In genomic region chr9:124797343-124798103, GRCh38 we compare ENCODE assay signal across 1 cellular context.
TF ChIP-seq lines count a peak whose summit lies in the region.

No MANE protein-coding gene starts in this region.

TF ChIP-seq in K562, 482 proteins besides CTCF, POLR2A, EP300 and RAD21 (continued from another document):
- TF ChIP-seq ZBTB43 (CRISPR knock-in tag; IDR thresholded peaks at IDR 0.05) (no peak), GABPA (tag; conservative IDR thresholded peaks at IDR 0.05; ENCODE audit: low read depth) (no peak), ZBED1 (IDR thresholded peaks at IDR 0.05) (no peak), KDM1A (IDR thresholded peaks at IDR 0.05) (no peak), MXD1 (CRISPR knock-in tag; IDR thresholded peaks at IDR 0.05; ENCODE audit: borderline replicate concordance, poor library complexity, severe bottlenecking) (no peak), PHB (CRISPR knock-in tag; IDR thresholded peaks at IDR 0.05) (no peak), MNT (conservative IDR thresholded peaks at IDR 0.05) (no peak), ZNF445 (CRISPR knock-in tag; IDR thresholded peaks at IDR 0.05; ENCODE audit: low read depth) (no peak), ZNF583 (CRISPR knock-in tag; IDR thresholded peaks at IDR 0.05) (no peak), CAMTA2 (CRISPR knock-in tag; conservative IDR thresholded peaks at IDR 0.05) (no peak), RFX1 (IDR thresholded peaks at IDR 0.05) (no peak), TRIM25 (IDR thresholded peaks at IDR 0.05; ENCODE audit: borderline replicate concordance) (no peak), ZBTB26 (CRISPR knock-in tag; IDR thresholded peaks at IDR 0.05) (no peak), SMARCC2 (IDR thresholded peaks at IDR 0.05; ENCODE audit: low read depth) (no peak), ETV1 (tag; conservative IDR thresholded peaks at IDR 0.05; ENCODE audit: low read depth) (no peak)
